Comparison of ENCODE assay signal across 11 cellular contexts in genomic region chr10:65358565-65358964, GRCh38.
DNase-seq lines count a peak whose midpoint lies in the region; ATAC-seq and TF ChIP-seq lines count a peak whose summit lies in the region.
"Had no signal": no experiment of that assay in that cellular context is flagged by ENCODE, and none has a peak within 500 bp of the region (broad histone marks: within the 10 kb centered on the region; RNA-seq: fewer than 3 reads in every experiment).

No MANE protein-coding gene starts in this region.

- no peak overlapping the region for H2AFZ ChIP-seq in smooth muscle cell (ENCODE audit: low read depth)

- H3K27me3 Mint-ChIP-seq in naive thymus-derived CD4-positive, alpha-beta T cell, result no peaks in the 10 kb centered on the region
- no peaks in the 10 kb centered on the region for H3K27me3 Mint-ChIP-seq in activated T-helper 17 cell treated with anti-CD3 and anti-CD28 coated beads, Interleukin-2, amount 50 U/mL, for 72 hours
- H3K27me3 Mint-ChIP-seq: activated T-cell treated with anti-CD3 and anti-CD28 coated beads, Interleukin-2, amount 50 U/mL, for 24 hours; B cell had no signal

- no peaks in the 10 kb centered on the region for H3K36me3 Mint-ChIP-seq in naive thymus-derived CD4-positive, alpha-beta T cell
- no peaks in the 10 kb centered on the region for H3K36me3 Mint-ChIP-seq in activated T-helper 17 cell treated with anti-CD3 and anti-CD28 coated beads, Interleukin-2, amount 50 U/mL, for 72 hours (ENCODE audit: low read depth)

- no peaks in the 10 kb centered on the region for H3K79me2 ChIP-seq in smooth muscle cell (ENCODE audit: low read depth)

- H3K27ac ChIP-seq in RWPE1 (no peak overlapping the region), foreskin keratinocyte (no peak overlapping the region), smooth muscle cell (ENCODE audit: low read depth) (no peak overlapping the region)
- no peak overlapping the region for H3K27ac ChIP-seq in naive thymus-derived CD4-positive, alpha-beta T cell (ENCODE audit: low read depth, low read length)

- POLR2A ChIA-PET in RWPE1 (lab: Yijun Ruan, JAX; ENCODE audit: low non-redundant PET), result no interaction called here
- POLR2A ChIA-PET in naive thymus-derived CD4-positive, alpha-beta T cell (lab: Charles Lee), result no interaction called here

- no peaks in the 10 kb centered on the region for H3K36me3 ChIP-seq in smooth muscle cell (ENCODE audit: low read depth)
- no peaks in the 10 kb centered on the region for H3K36me3 ChIP-seq in naive thymus-derived CD4-positive, alpha-beta T cell (ENCODE audit: control insufficient read depth in 2 of 3, insufficient read depth in 3 of 3, low read length in 3 of 3)

- TF ChIP-seq CTCF in RWPE1 (conservative IDR thresholded peaks at IDR 0.05; ENCODE audit: low read depth) (no peak), foreskin keratinocyte (conservative IDR thresholded peaks at IDR 0.05) (peak; percentile 41), smooth muscle cell (IDR thresholded peaks at IDR 0.05; ENCODE audit: borderline replicate concordance, insufficient read depth, poor library complexity, severe bottlenecking) (peak; percentile 54)

- no peaks in the 10 kb centered on the region for H4K20me1 ChIP-seq in smooth muscle cell (ENCODE audit: low read depth)

- H3K4me1 ChIP-seq in foreskin keratinocyte (no peaks in the 10 kb centered on the region), smooth muscle cell (ENCODE audit: low read depth) (no peaks in the 10 kb centered on the region)
- H3K4me1 ChIP-seq in naive thymus-derived CD4-positive, alpha-beta T cell (ENCODE audit: control insufficient read depth in 2 of 2, insufficient read depth in 2 of 2, low read length in 2 of 2), result no peaks in the 10 kb centered on the region

- WGBS in smooth muscle cell (ENCODE audit: low lambda C conversion rate), result 44% methylated on average over 1 of the region's 1 CpG

- no peaks in the 10 kb centered on the region for H3F3A ChIP-seq in smooth muscle cell (ENCODE audit: low read depth)

- intact Hi-C loops in naive thymus-derived CD4-positive, alpha-beta T cell (cut with micrococcal nuclease), result no loop called here

- peaks cover 0 to 21% (median 4%) of the 10 kb centered on the region in 11 donors for H3K9me3 Mint-ChIP-seq in naive thymus-derived CD4-positive, alpha-beta T cell
- peaks cover 4% of the 10 kb centered on the region for H3K9me3 Mint-ChIP-seq in activated T-helper 17 cell treated with anti-CD3 and anti-CD28 coated beads, Interleukin-2, amount 50 U/mL, for 72 hours

- CTCF ChIA-PET in RWPE1 (lab: Yijun Ruan, JAX), result interaction anchor here (0.6 kb wide), 2 partner anchors 360 to 375 kb away, joined by 3 to 4 read pairs; no protein-coding TSS in a partner anchor
- CTCF ChIA-PET in naive thymus-derived CD4-positive, alpha-beta T cell (lab: Charles Lee), result no interaction called here

- H3K9ac ChIP-seq in smooth muscle cell (ENCODE audit: low read depth), result no peak overlapping the region

- no peak overlapping the region for H3K27ac Mint-ChIP-seq in naive thymus-derived CD4-positive, alpha-beta T cell
- no peak overlapping the region for H3K27ac Mint-ChIP-seq in activated T-helper 17 cell treated with anti-CD3 and anti-CD28 coated beads, Interleukin-2, amount 50 U/mL, for 72 hours
- H3K27ac Mint-ChIP-seq: activated T-cell treated with anti-CD3 and anti-CD28 coated beads, Interleukin-2, amount 50 U/mL, for 24 hours; B cell had no signal

- H3K27me3 ChIP-seq in foreskin keratinocyte (no peaks in the 10 kb centered on the region), smooth muscle cell (ENCODE audit: low read depth) (no peaks in the 10 kb centered on the region)
- no peaks in the 10 kb centered on the region for H3K27me3 ChIP-seq in naive thymus-derived CD4-positive, alpha-beta T cell (ENCODE audit: control insufficient read depth in 2 of 2, insufficient read depth in 2 of 2, low read length in 2 of 2)

- no peaks in the 10 kb centered on the region for H3K9me3 ChIP-seq in smooth muscle cell (replicated peaks; ENCODE audit: low read depth)
- H3K9me3 ChIP-seq in naive thymus-derived CD4-positive, alpha-beta T cell (ENCODE audit: control insufficient read depth in 2 of 3, low read length in 3 of 3), result no peaks in the 10 kb centered on the region

- no peak overlapping the region for H3K4me3 ChIP-seq in smooth muscle cell
- no peak overlapping the region for H3K4me3 ChIP-seq in naive thymus-derived CD4-positive, alpha-beta T cell (ENCODE audit: low read length)

- H3K4me3 Mint-ChIP-seq in naive thymus-derived CD4-positive, alpha-beta T cell, result no peak overlapping the region
- no peak overlapping the region for H3K4me3 Mint-ChIP-seq in activated T-helper 17 cell treated with anti-CD3 and anti-CD28 coated beads, Interleukin-2, amount 50 U/mL, for 72 hours
- H3K4me3 Mint-ChIP-seq: activated T-cell treated with anti-CD3 and anti-CD28 coated beads, Interleukin-2, amount 50 U/mL, for 24 hours; B cell had no signal

- peak; percentile 35 for DNase-seq in NCI-H82 (lab: John Stamatoyannopoulos, UW)
- DNase-seq in NCI-H82 treated with DMSO at 0.1 percent for 48 hours (lab: John Stamatoyannopoulos, UW; ENCODE audit: unreplicated experiment), result no peak
- peak; percentile 8 for DNase-seq in RWPE1 (ENCODE audit: low spot score)
- no peak for DNase-seq in foreskin keratinocyte
- DNase-seq in smooth muscle cell (lab: John Stamatoyannopoulos, UW; ENCODE audit: unreplicated experiment), result no peak
- no peak for DNase-seq in naive thymus-derived CD4-positive, alpha-beta T cell
- no peak for DNase-seq in T1000 (lab: John Stamatoyannopoulos, UW)
- DNase-seq: activated T-cell treated with anti-CD3 and anti-CD28 coated beads, Interleukin-2, amount 50 U/mL, for 24 hours; right cardiac atrium had no signal

- H3K4me1 Mint-ChIP-seq in naive thymus-derived CD4-positive, alpha-beta T cell, result no peaks in the 10 kb centered on the region
- no peaks in the 10 kb centered on the region for H3K4me1 Mint-ChIP-seq in activated T-helper 17 cell treated with anti-CD3 and anti-CD28 coated beads, Interleukin-2, amount 50 U/mL, for 72 hours
- H3K4me1 Mint-ChIP-seq: B cell had no signal

- H3K4me2 ChIP-seq in smooth muscle cell, result no peak overlapping the region

- no peak for ATAC-seq in foreskin keratinocyte
- ATAC-seq in naive thymus-derived CD4-positive, alpha-beta T cell, result no peak
- ATAC-seq in activated T-helper 17 cell treated with anti-CD3 and anti-CD28 coated beads, Interleukin-2, amount 50 U/mL, for 72 hours (replicated peaks), result no peak
- ATAC-seq: right cardiac atrium had no signal

Comparison
In these comparisons a context has a peak if more than half of its experiments do, and no peak if none do; other contexts are left out.
1. DNase-seq: peak in NCI-H82 (single experiment) and RWPE1 (single experiment); none in NCI-H82 treated with DMSO at 0.1 percent for 48 hours (single experiment), foreskin keratinocyte (0 of 2), smooth muscle cell (single experiment), naive thymus-derived CD4-positive, alpha-beta T cell (0 of 9) and T1000 (single experiment).